1 cellular context compared by ENCODE assay signal in genomic region chr22:49966716-49967332, GRCh38.
TF ChIP-seq lines count a peak whose summit lies in the region.

No MANE protein-coding gene starts in this region.

TF ChIP-seq in HepG2, 621 proteins besides CTCF, POLR2A, EP300 and RAD21 (continued from another document and continues in another):
- no peak for TF ChIP-seq ZNF407 (CRISPR knock-in tag; IDR thresholded peaks at IDR 0.05; ENCODE audit: not compliant biosample characterization)
- TF ChIP-seq, protein P1, sequence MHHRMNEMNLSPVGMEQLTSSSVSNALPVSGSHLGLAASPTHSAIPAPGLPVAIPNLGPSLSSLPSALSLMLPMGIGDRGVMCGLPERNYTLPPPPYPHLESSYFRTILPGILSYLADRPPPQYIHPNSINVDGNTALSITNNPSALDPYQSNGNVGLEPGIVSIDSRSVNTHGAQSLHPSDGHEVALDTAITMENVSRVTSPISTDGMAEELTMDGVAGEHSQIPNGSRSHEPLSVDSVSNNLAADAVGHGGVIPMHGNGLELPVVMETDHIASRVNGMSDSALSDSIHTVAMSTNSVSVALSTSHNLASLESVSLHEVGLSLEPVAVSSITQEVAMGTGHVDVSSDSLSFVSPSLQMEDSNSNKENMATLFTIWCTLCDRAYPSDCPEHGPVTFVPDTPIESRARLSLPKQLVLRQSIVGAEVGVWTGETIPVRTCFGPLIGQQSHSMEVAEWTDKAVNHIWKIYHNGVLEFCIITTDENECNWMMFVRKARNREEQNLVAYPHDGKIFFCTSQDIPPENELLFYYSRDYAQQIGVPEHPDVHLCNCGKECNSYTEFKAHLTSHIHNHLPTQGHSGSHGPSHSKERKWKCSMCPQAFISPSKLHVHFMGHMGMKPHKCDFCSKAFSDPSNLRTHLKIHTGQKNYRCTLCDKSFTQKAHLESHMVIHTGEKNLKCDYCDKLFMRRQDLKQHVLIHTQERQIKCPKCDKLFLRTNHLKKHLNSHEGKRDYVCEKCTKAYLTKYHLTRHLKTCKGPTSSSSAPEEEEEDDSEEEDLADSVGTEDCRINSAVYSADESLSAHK (CRISPR knock-in tag; IDR thresholded peaks at IDR 0.05; ENCODE audit: borderline replicate concordance) = no peak
- peak; percentile 29; the same call in 1 of the 2 replicates for TF ChIP-seq DPF2 (CRISPR knock-in tag; IDR thresholded peaks at IDR 0.05; ENCODE audit: borderline replicate concordance, low read depth)
- TF ChIP-seq NFIB (CRISPR knock-in tag; IDR thresholded peaks at IDR 0.05; ENCODE audit: borderline replicate concordance) = no peak
- TF ChIP-seq GLMP (CRISPR knock-in tag; IDR thresholded peaks at IDR 0.05; ENCODE audit: borderline replicate concordance) = no peak
- TF ChIP-seq TEF (CRISPR knock-in tag; IDR thresholded peaks at IDR 0.05) = no peak
- TF ChIP-seq ZC3H4 (CRISPR knock-in tag; IDR thresholded peaks at IDR 0.05; ENCODE audit: borderline replicate concordance) = no peak
- peak; percentile 68; the same call in 1 of the 2 replicates for TF ChIP-seq NR2F2 (IDR thresholded peaks at IDR 0.05; ENCODE audit: borderline replicate concordance, low read depth)
- peak; percentile 78; the same call in 1 of the 2 replicates for TF ChIP-seq NFKB2 (CRISPR knock-in tag; IDR thresholded peaks at IDR 0.05; ENCODE audit: borderline replicate concordance)
- no peak for TF ChIP-seq ZNF615 (CRISPR knock-in tag; IDR thresholded peaks at IDR 0.05; ENCODE audit: borderline replicate concordance)
- TF ChIP-seq, protein P2, sequence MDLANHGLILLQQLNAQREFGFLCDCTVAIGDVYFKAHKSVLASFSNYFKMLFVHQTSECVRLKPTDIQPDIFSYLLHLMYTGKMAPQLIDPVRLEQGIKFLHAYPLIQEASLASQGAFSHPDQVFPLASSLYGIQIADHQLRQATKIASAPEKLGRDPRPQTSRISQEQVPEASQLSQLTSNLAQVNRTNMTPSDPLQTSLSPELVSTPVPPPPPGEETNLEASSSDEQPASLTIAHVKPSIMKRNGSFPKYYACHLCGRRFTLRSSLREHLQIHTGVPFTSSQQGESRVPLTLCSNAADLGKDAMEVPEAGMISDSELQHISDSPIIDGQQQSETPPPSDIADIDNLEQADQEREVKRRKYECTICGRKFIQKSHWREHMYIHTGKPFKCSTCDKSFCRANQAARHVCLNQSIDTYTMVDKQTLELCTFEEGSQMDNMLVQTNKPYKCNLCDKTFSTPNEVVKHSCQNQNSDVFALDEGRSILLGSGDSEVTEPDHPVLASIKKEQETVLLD (CRISPR knock-in tag; IDR thresholded peaks at IDR 0.05; ENCODE audit: low read depth) = peak; percentile 20; the same call in 1 of the 2 replicates
- TF ChIP-seq HDAC1 (CRISPR knock-in tag; IDR thresholded peaks at IDR 0.05) = 0 out of 2 replicates have a peak, but pooled peaks have one; percentile 5
- 0 out of 2 replicates have a peak, but pooled peaks have one; percentile 11 for TF ChIP-seq TSC22D2 (CRISPR knock-in tag; IDR thresholded peaks at IDR 0.05; ENCODE audit: borderline replicate concordance)
- TF ChIP-seq ZNF20 (CRISPR knock-in tag; IDR thresholded peaks at IDR 0.05) = no peak
- TF ChIP-seq ZBTB25 (CRISPR knock-in tag; IDR thresholded peaks at IDR 0.05) = no peak
- TF ChIP-seq ZNF792 (CRISPR knock-in tag; IDR thresholded peaks at IDR 0.05) = no peak
- TF ChIP-seq ZNF160 (CRISPR knock-in tag; IDR thresholded peaks at IDR 0.05) = peak; percentile 62
- peak; percentile 60; the same call in 1 of the 2 replicates for TF ChIP-seq FOXC1 (CRISPR knock-in tag; IDR thresholded peaks at IDR 0.05; ENCODE audit: borderline replicate concordance)
- TF ChIP-seq ZMYM3 (CRISPR knock-in tag; IDR thresholded peaks at IDR 0.05) = no peak
- peak; percentile 24; the same call in 1 of the 2 replicates for TF ChIP-seq MIER3 (CRISPR knock-in tag; IDR thresholded peaks at IDR 0.05; ENCODE audit: borderline replicate concordance)
- TF ChIP-seq, protein P3, sequence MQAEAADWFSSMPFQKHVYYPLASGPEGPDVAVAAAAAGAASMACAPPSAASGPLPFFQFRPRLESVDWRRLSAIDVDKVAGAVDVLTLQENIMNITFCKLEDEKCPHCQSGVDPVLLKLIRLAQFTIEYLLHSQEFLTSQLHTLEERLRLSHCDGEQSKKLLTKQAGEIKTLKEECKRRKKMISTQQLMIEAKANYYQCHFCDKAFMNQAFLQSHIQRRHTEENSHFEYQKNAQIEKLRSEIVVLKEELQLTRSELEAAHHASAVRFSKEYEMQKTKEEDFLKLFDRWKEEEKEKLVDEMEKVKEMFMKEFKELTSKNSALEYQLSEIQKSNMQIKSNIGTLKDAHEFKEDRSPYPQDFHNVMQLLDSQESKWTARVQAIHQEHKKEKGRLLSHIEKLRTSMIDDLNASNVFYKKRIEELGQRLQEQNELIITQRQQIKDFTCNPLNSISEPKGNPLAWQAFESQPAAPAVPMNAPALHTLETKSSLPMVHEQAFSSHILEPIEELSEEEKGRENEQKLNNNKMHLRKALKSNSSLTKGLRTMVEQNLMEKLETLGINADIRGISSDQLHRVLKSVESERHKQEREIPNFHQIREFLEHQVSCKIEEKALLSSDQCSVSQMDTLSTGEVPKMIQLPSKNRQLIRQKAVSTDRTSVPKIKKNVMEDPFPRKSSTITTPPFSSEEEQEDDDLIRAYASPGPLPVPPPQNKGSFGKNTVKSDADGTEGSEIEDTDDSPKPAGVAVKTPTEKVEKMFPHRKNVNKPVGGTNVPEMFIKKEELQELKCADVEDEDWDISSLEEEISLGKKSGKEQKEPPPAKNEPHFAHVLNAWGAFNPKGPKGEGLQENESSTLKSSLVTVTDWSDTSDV (CRISPR knock-in tag; IDR thresholded peaks at IDR 0.05) = no peak
- no peak for TF ChIP-seq ADNP (CRISPR knock-in tag; IDR thresholded peaks at IDR 0.05)
- TF ChIP-seq, protein P4, sequence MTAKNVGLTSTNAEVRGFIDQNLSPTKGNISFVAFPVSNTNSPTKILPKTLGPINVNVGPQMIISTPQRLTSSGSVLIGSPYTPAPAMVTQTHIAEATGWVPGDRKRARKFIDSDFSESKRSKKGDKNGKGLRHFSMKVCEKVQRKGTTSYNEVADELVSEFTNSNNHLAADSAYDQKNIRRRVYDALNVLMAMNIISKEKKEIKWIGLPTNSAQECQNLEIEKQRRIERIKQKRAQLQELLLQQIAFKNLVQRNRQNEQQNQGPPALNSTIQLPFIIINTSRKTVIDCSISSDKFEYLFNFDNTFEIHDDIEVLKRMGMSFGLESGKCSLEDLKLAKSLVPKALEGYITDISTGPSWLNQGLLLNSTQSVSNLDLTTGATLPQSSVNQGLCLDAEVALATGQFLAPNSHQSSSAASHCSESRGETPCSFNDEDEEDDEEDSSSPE (CRISPR knock-in tag; IDR thresholded peaks at IDR 0.05) = peak; percentile 26; the same call in 1 of the 2 replicates
- TF ChIP-seq, protein P5, sequence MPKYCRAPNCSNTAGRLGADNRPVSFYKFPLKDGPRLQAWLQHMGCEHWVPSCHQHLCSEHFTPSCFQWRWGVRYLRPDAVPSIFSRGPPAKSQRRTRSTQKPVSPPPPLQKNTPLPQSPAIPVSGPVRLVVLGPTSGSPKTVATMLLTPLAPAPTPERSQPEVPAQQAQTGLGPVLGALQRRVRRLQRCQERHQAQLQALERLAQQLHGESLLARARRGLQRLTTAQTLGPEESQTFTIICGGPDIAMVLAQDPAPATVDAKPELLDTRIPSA (CRISPR knock-in tag; IDR thresholded peaks at IDR 0.05; ENCODE audit: borderline replicate concordance) = no peak
- TF ChIP-seq ZFY (CRISPR knock-in tag; IDR thresholded peaks at IDR 0.05) = peak; percentile 80
- no peak for TF ChIP-seq KMT2B (CRISPR knock-in tag; IDR thresholded peaks at IDR 0.05)
- peak; percentile 55; the same call in 1 of the 2 replicates for TF ChIP-seq KDM5B (CRISPR knock-in tag; IDR thresholded peaks at IDR 0.05; ENCODE audit: borderline replicate concordance)
- TF ChIP-seq JUN (CRISPR knock-in tag; IDR thresholded peaks at IDR 0.05) = no peak
- no peak for TF ChIP-seq PRPF4 (IDR thresholded peaks at IDR 0.05; ENCODE audit: low read depth, low read length, poor library complexity, severe bottlenecking)
- TF ChIP-seq FOXP1 (IDR thresholded peaks at IDR 0.05) = no peak
- TF ChIP-seq FOXP1 (CRISPR knock-in tag; IDR thresholded peaks at IDR 0.05) = no peak
- no peak for TF ChIP-seq TFE3 (CRISPR knock-in tag; IDR thresholded peaks at IDR 0.05)
- peak; percentile 25; the same call in 1 of the 2 replicates for TF ChIP-seq ZNF746 (CRISPR knock-in tag; IDR thresholded peaks at IDR 0.05)
- no peak for TF ChIP-seq GTF2F1 (IDR thresholded peaks at IDR 0.05; ENCODE audit: low read length)
